ENCODE assay signal across 1 cellular context in the genomic region with DNA sequence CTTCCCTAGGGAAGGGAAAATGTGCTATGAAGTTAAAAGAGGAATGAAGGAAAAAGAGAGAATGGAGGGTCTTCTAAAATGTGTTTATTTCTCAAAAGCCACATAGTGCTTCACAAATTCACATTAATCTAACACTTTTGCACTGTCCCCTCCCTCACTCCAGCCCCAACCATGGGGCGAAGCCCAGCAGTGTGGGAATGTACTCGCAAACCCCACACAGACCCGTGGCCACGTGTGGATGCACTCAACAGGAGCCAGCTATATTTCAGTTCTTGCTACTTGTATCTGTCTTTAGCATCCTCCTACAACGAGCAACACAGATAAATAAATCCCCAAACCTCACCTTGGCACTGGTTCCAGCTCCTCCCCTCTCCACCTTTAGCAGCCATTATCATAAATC.
TF ChIP-seq lines count a peak whose summit lies in the region.

No MANE protein-coding gene starts in this region.

TF ChIP-seq in GM23338, 12 proteins besides CTCF, POLR2A, EP300 and RAD21 (continued from another document):
- TF ChIP-seq, protein P1, sequence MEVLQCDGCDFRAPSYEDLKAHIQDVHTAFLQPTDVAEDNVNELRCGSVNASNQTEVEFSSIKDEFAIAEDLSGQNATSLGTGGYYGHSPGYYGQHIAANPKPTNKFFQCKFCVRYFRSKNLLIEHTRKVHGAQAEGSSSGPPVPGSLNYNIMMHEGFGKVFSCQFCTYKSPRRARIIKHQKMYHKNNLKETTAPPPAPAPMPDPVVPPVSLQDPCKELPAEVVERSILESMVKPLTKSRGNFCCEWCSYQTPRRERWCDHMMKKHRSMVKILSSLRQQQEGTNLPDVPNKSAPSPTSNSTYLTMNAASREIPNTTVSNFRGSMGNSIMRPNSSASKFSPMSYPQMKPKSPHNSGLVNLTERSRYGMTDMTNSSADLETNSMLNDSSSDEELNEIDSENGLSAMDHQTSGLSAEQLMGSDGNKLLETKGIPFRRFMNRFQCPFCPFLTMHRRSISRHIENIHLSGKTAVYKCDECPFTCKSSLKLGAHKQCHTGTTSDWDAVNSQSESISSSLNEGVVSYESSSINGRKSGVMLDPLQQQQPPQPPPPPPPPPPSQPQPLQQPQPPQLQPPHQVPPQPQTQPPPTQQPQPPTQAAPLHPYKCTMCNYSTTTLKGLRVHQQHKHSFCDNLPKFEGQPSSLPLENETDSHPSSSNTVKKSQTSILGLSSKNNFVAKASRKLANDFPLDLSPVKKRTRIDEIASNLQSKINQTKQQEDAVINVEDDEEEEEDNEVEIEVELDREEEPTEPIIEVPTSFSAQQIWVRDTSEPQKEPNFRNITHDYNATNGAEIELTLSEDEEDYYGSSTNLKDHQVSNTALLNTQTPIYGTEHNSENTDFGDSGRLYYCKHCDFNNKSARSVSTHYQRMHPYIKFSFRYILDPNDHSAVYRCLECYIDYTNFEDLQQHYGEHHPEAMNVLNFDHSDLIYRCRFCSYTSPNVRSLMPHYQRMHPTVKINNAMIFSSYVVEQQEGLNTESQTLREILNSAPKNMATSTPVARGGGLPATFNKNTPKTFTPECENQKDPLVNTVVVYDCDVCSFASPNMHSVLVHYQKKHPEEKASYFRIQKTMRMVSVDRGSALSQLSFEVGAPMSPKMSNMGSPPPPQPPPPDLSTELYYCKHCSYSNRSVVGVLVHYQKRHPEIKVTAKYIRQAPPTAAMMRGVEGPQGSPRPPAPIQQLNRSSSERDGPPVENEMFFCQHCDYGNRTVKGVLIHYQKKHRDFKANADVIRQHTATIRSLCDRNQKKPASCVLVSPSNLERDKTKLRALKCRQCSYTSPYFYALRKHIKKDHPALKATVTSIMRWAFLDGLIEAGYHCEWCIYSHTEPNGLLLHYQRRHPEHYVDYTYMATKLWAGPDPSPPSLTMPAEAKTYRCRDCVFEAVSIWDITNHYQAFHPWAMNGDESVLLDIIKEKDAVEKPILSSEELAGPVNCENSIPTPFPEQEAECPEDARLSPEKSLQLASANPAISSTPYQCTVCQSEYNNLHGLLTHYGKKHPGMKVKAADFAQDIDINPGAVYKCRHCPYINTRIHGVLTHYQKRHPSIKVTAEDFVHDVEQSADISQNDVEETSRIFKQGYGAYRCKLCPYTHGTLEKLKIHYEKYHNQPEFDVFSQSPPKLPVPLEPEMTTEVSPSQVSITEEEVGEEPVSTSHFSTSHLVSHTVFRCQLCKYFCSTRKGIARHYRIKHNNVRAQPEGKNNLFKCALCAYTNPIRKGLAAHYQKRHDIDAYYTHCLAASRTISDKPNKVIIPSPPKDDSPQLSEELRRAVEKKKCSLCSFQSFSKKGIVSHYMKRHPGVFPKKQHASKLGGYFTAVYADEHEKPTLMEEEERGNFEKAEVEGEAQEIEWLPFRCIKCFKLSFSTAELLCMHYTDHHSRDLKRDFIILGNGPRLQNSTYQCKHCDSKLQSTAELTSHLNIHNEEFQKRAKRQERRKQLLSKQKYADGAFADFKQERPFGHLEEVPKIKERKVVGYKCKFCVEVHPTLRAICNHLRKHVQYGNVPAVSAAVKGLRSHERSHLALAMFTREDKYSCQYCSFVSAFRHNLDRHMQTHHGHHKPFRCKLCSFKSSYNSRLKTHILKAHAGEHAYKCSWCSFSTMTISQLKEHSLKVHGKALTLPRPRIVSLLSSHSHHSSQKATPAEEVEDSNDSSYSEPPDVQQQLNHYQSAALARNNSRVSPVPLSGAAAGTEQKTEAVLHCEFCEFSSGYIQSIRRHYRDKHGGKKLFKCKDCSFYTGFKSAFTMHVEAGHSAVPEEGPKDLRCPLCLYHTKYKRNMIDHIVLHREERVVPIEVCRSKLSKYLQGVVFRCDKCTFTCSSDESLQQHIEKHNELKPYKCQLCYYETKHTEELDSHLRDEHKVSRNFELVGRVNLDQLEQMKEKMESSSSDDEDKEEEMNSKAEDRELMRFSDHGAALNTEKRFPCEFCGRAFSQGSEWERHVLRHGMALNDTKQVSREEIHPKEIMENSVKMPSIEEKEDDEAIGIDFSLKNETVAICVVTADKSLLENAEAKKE (CRISPR knock-in tag; IDR thresholded peaks at IDR 0.05): no peak
- no peak for TF ChIP-seq JUNB (IDR thresholded peaks at IDR 0.05; ENCODE audit: unreplicated experiment)
- TF ChIP-seq CREB1 (CRISPR knock-in tag; IDR thresholded peaks at IDR 0.05; ENCODE audit: low read depth): no peak
- TF ChIP-seq EZH2 (IDR thresholded peaks at IDR 0.05; ENCODE audit: low read depth, unreplicated experiment): no peak
- TF ChIP-seq, protein P2, sequence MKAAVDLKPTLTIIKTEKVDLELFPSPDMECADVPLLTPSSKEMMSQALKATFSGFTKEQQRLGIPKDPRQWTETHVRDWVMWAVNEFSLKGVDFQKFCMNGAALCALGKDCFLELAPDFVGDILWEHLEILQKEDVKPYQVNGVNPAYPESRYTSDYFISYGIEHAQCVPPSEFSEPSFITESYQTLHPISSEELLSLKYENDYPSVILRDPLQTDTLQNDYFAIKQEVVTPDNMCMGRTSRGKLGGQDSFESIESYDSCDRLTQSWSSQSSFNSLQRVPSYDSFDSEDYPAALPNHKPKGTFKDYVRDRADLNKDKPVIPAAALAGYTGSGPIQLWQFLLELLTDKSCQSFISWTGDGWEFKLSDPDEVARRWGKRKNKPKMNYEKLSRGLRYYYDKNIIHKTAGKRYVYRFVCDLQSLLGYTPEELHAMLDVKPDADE (IDR thresholded peaks at IDR 0.05): no peak
- no peak for TF ChIP-seq NANOG (IDR thresholded peaks at IDR 0.05; ENCODE audit: borderline replicate concordance)
- TF ChIP-seq, protein P3, sequence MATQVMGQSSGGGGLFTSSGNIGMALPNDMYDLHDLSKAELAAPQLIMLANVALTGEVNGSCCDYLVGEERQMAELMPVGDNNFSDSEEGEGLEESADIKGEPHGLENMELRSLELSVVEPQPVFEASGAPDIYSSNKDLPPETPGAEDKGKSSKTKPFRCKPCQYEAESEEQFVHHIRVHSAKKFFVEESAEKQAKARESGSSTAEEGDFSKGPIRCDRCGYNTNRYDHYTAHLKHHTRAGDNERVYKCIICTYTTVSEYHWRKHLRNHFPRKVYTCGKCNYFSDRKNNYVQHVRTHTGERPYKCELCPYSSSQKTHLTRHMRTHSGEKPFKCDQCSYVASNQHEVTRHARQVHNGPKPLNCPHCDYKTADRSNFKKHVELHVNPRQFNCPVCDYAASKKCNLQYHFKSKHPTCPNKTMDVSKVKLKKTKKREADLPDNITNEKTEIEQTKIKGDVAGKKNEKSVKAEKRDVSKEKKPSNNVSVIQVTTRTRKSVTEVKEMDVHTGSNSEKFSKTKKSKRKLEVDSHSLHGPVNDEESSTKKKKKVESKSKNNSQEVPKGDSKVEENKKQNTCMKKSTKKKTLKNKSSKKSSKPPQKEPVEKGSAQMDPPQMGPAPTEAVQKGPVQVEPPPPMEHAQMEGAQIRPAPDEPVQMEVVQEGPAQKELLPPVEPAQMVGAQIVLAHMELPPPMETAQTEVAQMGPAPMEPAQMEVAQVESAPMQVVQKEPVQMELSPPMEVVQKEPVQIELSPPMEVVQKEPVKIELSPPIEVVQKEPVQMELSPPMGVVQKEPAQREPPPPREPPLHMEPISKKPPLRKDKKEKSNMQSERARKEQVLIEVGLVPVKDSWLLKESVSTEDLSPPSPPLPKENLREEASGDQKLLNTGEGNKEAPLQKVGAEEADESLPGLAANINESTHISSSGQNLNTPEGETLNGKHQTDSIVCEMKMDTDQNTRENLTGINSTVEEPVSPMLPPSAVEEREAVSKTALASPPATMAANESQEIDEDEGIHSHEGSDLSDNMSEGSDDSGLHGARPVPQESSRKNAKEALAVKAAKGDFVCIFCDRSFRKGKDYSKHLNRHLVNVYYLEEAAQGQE (IDR thresholded peaks at IDR 0.05; ENCODE audit: unreplicated experiment): no peak
- no peak for TF ChIP-seq ZNF114 (CRISPR knock-in tag; IDR thresholded peaks at IDR 0.05)
- no peak for TF ChIP-seq ZNF331 (CRISPR knock-in tag; IDR thresholded peaks at IDR 0.05; ENCODE audit: low read depth)
- no peak for TF ChIP-seq POLR2AphosphoS5 (IDR thresholded peaks at IDR 0.05; ENCODE audit: low read depth)
